8 cellular contexts compared by ENCODE assay signal in the genomic region with DNA sequence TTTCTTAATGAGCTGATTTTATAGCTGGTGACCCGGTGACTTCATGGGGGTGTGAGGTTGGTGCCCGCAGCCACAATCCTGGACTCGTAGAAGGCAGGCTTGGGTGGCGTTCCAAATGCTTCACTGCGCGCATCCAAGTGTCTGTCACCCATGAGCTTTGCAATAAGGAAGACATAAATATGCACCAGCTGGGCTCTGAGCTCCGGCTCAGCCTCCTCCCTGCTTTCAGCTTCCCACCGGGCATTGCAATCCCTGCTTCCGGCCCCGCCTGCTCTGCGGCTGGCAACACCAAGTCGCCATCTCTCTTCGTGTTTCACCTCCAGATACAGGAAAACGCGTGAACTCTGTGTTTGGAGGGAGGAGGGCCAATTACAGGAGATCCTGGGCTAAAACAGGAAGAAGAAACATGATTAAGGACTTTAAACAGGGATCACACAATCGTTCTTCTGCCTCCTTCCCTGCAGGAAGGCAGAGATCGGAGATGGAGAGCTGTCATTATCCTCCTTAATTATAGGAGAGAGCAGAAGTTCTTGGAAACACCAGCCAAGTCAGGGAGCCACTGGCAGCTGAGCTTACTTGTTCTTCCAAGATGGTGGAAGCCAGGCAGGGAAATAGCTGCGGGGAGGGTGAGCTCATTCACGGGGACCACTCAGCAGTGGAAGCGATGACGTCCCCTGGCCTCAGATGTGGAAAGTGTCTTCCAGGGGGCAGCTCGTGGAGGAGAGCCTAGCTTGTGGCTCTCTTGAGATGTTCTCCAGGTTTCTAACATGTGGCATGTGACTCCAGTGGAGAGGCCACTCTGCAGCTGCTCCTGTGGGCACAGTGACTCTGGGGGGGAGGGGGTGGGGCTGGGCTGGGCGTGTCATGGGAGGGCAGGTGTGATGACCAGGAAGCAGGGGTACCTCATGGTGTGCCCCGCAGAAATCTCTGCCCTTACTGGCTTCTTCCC.
A peak's percentile ranks its signal among the peaks of the same experiment; 100 is the strongest.
DNase-seq lines count a peak whose midpoint lies in the region; ATAC-seq and TF ChIP-seq lines count a peak whose summit lies in the region.

No MANE protein-coding gene starts in this region.

- no peak for DNase-seq in brain microvascular endothelial cell
- DNase-seq in psoas muscle = no peak
- no peak for DNase-seq in CD1c-positive myeloid dendritic cell (ENCODE audit: extremely low spot score)
- DNase-seq in activated CD4-positive, alpha-beta T cell treated with anti-CD3 and anti-CD28 coated beads, Interleukin-2, amount 50 U/mL, for 4 hours = no peak
- DNase-seq in testis = no peak

- H3K27ac ChIP-seq in brain microvascular endothelial cell (peak overlapping the region; percentile 58), psoas muscle (peak overlapping the region; percentile 23), testis (no peak overlapping the region)

- no peak for TF ChIP-seq CTCF in brain microvascular endothelial cell (IDR thresholded peaks at IDR 0.05; ENCODE audit: low read depth, low read length, missing control alignments)
- no peak for TF ChIP-seq CTCF in psoas muscle (IDR thresholded peaks at IDR 0.05)
- TF ChIP-seq CTCF in testis (IDR thresholded peaks at IDR 0.05) = no peak

- in situ Hi-C loops in brain microvascular endothelial cell (cut with HindIII; ENCODE audit: low pct_ligation_motif_present, low sequenced_read_pairs) = no loop called here

- H3K36me3 ChIP-seq in brain microvascular endothelial cell (replicated peaks) (no peaks in the 10 kb centered on the region), psoas muscle (ENCODE audit: insufficient read depth in 1 of 2, low read depth in 1 of 2) (no peaks in the 10 kb centered on the region), testis (ENCODE audit: low read depth, missing control alignments) (no peaks in the 10 kb centered on the region)

- 59 to 67% (median 64%) methylated on average over 24 of the region's 24 CpGs for WGBS in psoas muscle, 3 donors
- 83 to 88% methylated on average over 22 to 24 of the region's 24 CpGs for WGBS in testis, 2 donors

- H3K27me3 ChIP-seq in brain microvascular endothelial cell (replicated peaks) = no peaks in the 10 kb centered on the region
- no peaks in the 10 kb centered on the region for H3K27me3 ChIP-seq in psoas muscle (ENCODE audit: insufficient read depth in 3 of 3, low read length in 2 of 3)
- no peaks in the 10 kb centered on the region for H3K27me3 ChIP-seq in testis

- intact Hi-C loops in psoas muscle (cut with DNase I) = no loop called here
- intact Hi-C loops in testis (cut with DNase I; ENCODE audit: low total_unique reads) = no loop called here

- H3K4me1 ChIP-seq in psoas muscle (no peaks in the 10 kb centered on the region), testis (peaks cover 2% of the 10 kb centered on the region)

- ATAC-seq in GM19025 (IDR thresholded peaks at IDR 0.05; ENCODE audit: low read depth, unreplicated experiment) (peak; percentile 27), HG03432 (IDR thresholded peaks at IDR 0.05; ENCODE audit: unreplicated experiment) (peak; percentile 36), psoas muscle (peak in 2 of 4 donors; percentile 35 to 61), HG02678 (IDR thresholded peaks at IDR 0.05; ENCODE audit: unreplicated experiment) (no peak)

- H3K4me3 ChIP-seq in brain microvascular endothelial cell (ENCODE audit: low read depth, low read length) = no peak overlapping the region
- H3K4me3 ChIP-seq in psoas muscle = no peak overlapping the region
- no peak overlapping the region for H3K4me3 ChIP-seq in testis

- TF ChIP-seq POLR2A in testis (IDR thresholded peaks at IDR 0.05) = no peak

- H3K9me3 ChIP-seq in psoas muscle = no peaks in the 10 kb centered on the region
- H3K9me3 ChIP-seq in testis = no peaks in the 10 kb centered on the region

Comparison
In these comparisons a context has a peak if more than half of its experiments do, and no peak if none do; other contexts are left out.
1. H3K27ac ChIP-seq: peak in brain microvascular endothelial cell (single experiment) and psoas muscle (single experiment); none in testis (0 of 2).